In the genomic region with DNA sequence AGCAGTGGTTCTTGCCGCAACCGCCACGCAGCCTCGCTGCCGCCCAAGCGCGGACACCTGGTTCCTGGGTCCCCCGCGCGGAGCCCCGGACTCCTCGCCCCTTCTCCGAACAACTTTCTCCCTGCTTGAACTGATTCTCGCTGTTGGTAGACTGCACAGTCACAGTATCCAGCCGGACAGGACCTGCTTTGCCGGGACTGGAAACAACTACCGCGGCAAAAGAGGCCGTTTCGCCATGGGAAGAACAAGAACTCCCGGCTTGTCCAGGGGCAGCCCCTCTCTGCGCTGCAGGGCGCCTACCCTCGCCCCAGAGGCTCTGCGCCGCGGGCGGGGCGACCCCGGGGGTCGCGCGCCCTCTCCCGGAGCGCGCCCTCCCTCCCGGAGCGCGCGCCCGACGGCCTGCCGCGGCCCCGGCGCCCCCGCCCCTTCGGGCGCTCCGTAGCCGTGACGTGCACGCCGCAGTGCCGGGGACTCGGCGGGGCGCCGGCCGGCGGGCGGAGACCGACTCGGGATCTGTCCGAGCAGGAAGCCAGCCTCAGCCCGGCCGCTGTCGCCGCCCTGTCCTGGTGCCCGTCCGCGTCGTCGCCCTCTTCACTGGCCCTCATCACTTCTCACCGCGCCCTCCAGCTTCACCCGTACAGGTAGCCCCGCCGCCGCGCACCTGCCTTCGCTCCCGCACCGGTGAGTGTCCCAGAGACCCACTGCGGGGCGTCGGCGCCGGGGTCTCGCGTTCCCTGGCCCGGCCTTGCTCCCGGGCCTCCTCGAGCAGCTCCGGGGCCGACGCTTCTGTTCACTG, we compare ENCODE assay signal across 8 cellular contexts. TPM values are rescaled to one million over a fixed set of nuclear protein-coding genes. Genes with fewer than 3 reads are reported as not detected.
A peak's percentile ranks its signal among the peaks of the same experiment; 100 is the strongest.
DNase-seq lines count a peak whose midpoint lies in the region; ATAC-seq and TF ChIP-seq lines count a peak whose summit lies in the region.

MYO6 (plus strand) TSS at position 497 of the 796 bp plus-strand sequence. CDS start 68,309 bp downstream, outside the sequence.

- H3K27ac ChIP-seq in A673 (ENCODE audit: low read depth, low read length, poor library complexity, severe bottlenecking): no peak within 1 kb of the TSS

- no peaks in the 10 kb centered on the region for H3K36me3 Mint-ChIP-seq in stimulated activated memory B cell treated with anti-CD40 and anti-IgM and Interleukin-4, amounts not matched to agents 10 μg/mL and 1 μg/mL and 100 μg/mL, for 72 hours

- H3K27me3 ChIP-seq in A673 (replicated peaks; ENCODE audit: insufficient read depth, low read depth, low read length, poor library complexity): peaks cover 7% of the 10 kb centered on the region

- peak within 1 kb of the TSS; percentile 82 for H3K4me3 Mint-ChIP-seq in stimulated activated memory B cell treated with anti-CD40 and anti-IgM and Interleukin-4, amounts not matched to agents 10 μg/mL and 1 μg/mL and 100 μg/mL, for 72 hours

- no peaks in the 10 kb centered on the region for H3K4me1 ChIP-seq in A673 (ENCODE audit: insufficient read depth, low read length, poor library complexity, severe bottlenecking)

- BruUV-seq in A673 (replicated peaks; lab: Mats Ljungman, UMichigan): no TSS peak

- no peak for TF ChIP-seq CTCF in A673 (conservative IDR thresholded peaks at IDR 0.05; ENCODE audit: low read depth, low read length)
- no peak for TF ChIP-seq CTCF in epithelial cell of esophagus (IDR thresholded peaks at IDR 0.05; ENCODE audit: insufficient read depth, low read depth, low read length, missing control alignments)

- H3K27ac Mint-ChIP-seq in stimulated activated memory B cell treated with anti-CD40 and anti-IgM and Interleukin-4, amounts not matched to agents 10 μg/mL and 1 μg/mL and 100 μg/mL, for 72 hours: peak within 1 kb of the TSS; percentile 73

- H3K4me3 ChIP-seq in A673 (ENCODE audit: low read depth, low read length, poor library complexity, severe bottlenecking) (peak within 1 kb of the TSS; percentile 81), epithelial cell of esophagus (ENCODE audit: low read length) (peak within 1 kb of the TSS; percentile 83)

- peaks cover 27% of the 10 kb centered on the region for H3K4me1 Mint-ChIP-seq in stimulated activated memory B cell treated with anti-CD40 and anti-IgM and Interleukin-4, amounts not matched to agents 10 μg/mL and 1 μg/mL and 100 μg/mL, for 72 hours

- peaks cover 61% of the 10 kb centered on the region for H3K27me3 Mint-ChIP-seq in stimulated activated memory B cell treated with anti-CD40 and anti-IgM and Interleukin-4, amounts not matched to agents 10 μg/mL and 1 μg/mL and 100 μg/mL, for 72 hours

- POLR2A ChIA-PET in A673 (lab: Charles Lee; ENCODE audit: low non-redundant PET): no interaction called here

- peak; percentile 62 for ATAC-seq in GM18517 (IDR thresholded peaks at IDR 0.05; ENCODE audit: unreplicated experiment)
- peak; percentile 75 for ATAC-seq in HG02973 (IDR thresholded peaks at IDR 0.05; ENCODE audit: unreplicated experiment)
- peak; percentile 81 for ATAC-seq in stimulated activated memory B cell treated with anti-CD40 and anti-IgM and Interleukin-4, amounts not matched to agents 10 μg/mL and 1 μg/mL and 100 μg/mL, for 72 hours

- DNase-seq in A673 (ENCODE audit: low spot score) (peak; percentile 49), NCI-H345 treated with DMSO at 0.1 percent for 48 hours (lab: John Stamatoyannopoulos, UW; ENCODE audit: unreplicated experiment) (peak; percentile 37), activated T-cell treated with anti-CD3 and anti-CD28 coated beads for 1 hour (ENCODE audit: low read depth) (peak; percentile 10), epithelial cell of esophagus (ENCODE audit: low read depth) (peak; percentile 76), midbrain (lab: John Stamatoyannopoulos, UW) (peak; percentile 77)

- H3K9me3 ChIP-seq in A673 (ENCODE audit: low read depth, low read length, poor library complexity, severe bottlenecking): no peaks in the 10 kb centered on the region

- no peaks in the 10 kb centered on the region for H3K9me3 Mint-ChIP-seq in stimulated activated memory B cell treated with anti-CD40 and anti-IgM and Interleukin-4, amounts not matched to agents 10 μg/mL and 1 μg/mL and 100 μg/mL, for 72 hours

- CTCF ChIA-PET in A673 (lab: Charles Lee): no interaction called here

- intact Hi-C loops in A673 (cut with micrococcal nuclease; ENCODE audit: unreplicated experiment): no loop called here

- no peaks in the 10 kb centered on the region for H3K36me3 ChIP-seq in A673 (ENCODE audit: insufficient read depth, low read length, poor library complexity, severe bottlenecking)

RNA-seq across cellular contexts. Expression of gene MYO6, which starts in this region (rescaled TPM):
- total RNA-seq in A673 (2021): 1.8 and 2.8 TPM in 2 replicates

Comparison
In these comparisons a context has a peak if more than half of its experiments do, and no peak if none do; other contexts are left out.
1. DNase-seq: peak in every context shown above with its lines; median percentile 77 in midbrain; 76 in epithelial cell of esophagus; 49 in A673; 37 in NCI-H345 treated with DMSO at 0.1 percent for 48 hours; 10 in activated T-cell treated with anti-CD3 and anti-CD28 coated beads for 1 hour.